1 cellular context compared by ENCODE assay signal in the genomic region with DNA sequence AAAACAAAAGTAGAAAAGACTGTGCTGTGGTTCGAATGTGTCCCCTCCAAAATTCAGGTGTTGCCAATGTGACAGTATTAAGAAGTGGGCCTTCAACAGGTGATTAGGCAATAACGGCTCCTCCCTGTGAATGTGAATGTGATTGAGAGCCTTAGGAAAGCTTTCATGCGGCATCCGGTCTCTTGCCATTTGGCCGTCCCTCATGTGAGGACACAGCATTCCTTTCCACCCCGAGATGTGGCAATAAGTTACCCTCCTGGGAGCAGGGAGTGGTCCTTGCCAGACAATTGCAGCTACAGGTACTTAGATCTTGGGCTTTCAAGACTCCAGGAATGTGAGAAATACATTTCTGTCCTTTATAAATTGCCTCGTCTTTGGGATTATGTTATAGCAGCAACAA.
TF ChIP-seq lines count a peak whose summit lies in the region.

No MANE protein-coding gene starts in this region.

TF ChIP-seq in K562, 482 proteins besides CTCF, POLR2A, EP300 and RAD21 (continued from another document):
- TF ChIP-seq CHAMP1 (IDR thresholded peaks at IDR 0.05) (no peak), ZNF449 (CRISPR knock-in tag; IDR thresholded peaks at IDR 0.05) (no peak), MNT (conservative IDR thresholded peaks at IDR 0.05) (no peak), ZNF778 (CRISPR knock-in tag; IDR thresholded peaks at IDR 0.05) (no peak), MAFF (IDR thresholded peaks at IDR 0.05; ENCODE audit: low read length) (no peak), SRSF1 (IDR thresholded peaks at IDR 0.05; ENCODE audit: low read depth, low read length) (no peak), CEBPG (CRISPR knock-in tag; IDR thresholded peaks at IDR 0.05) (no peak), CEBPG (tag; conservative IDR thresholded peaks at IDR 0.05 in 1 of 2, IDR thresholded peaks at IDR 0.05 in 1 of 2) (peak in 1 of 2 experiments; percentile 42; a peak in 1 of 4 replicates), HNRNPUL1 (IDR thresholded peaks at IDR 0.05; ENCODE audit: low read length) (no peak)
